In genomic region chrX:152642931-152643525, GRCh38 we compare ENCODE assay signal across 22 cellular contexts. TPM values are rescaled to one million over a fixed set of nuclear protein-coding genes. Genes with fewer than 3 reads are reported as not detected.
"Had no signal": no experiment of that assay in that cellular context is flagged by ENCODE, and none has a peak within 500 bp of the region (broad histone marks: within the 10 kb centered on the region; RNA-seq: fewer than 3 reads in every experiment).

No MANE protein-coding gene starts in this region.

- ATAC-seq: activated CD8-positive, alpha-beta T cell treated with anti-CD3 and anti-CD28 coated beads, Interleukin-2, amount 10 ng/mL, durations not matched to agents 7 days and 5 days; left ventricle myocardium superior; pancreas; stimulated activated naive B cell treated with anti-CD40 and anti-IgM and Interleukin-4, amounts not matched to agents 10 μg/mL and 1 μg/mL and 100 μg/mL, for 72 hours; WTC11 had no signal

- DNase-seq: activated CD4-positive, alpha-beta T cell treated with anti-CD3 and anti-CD28 coated beads for 4 hours; activated CD8-positive, alpha-beta memory T cell treated with anti-CD3 and anti-CD28 coated beads, Interleukin-2, amount 50 U/mL, for 4 hours; activated CD8-positive, alpha-beta T cell treated with anti-CD3 and anti-CD28 coated beads, Interleukin-2, amount 10 ng/mL, durations not matched to agents 7 days and 5 days; activated gamma-delta T cell treated with Interleukin-2 at 50 U/mL for 16 hours; activated T-cell treated with anti-CD3 and anti-CD28 coated beads, Interleukin-2, amount 50 U/mL, for 48 hours; amniotic stem cell; brain microvascular endothelial cell; dermis blood vessel endothelial cell; left ventricle myocardium superior; nephron progenitor cell; pancreas; SJCRH30; stimulated activated naive B cell treated with anti-CD40 and anti-IgM and Interleukin-4, amounts not matched to agents 10 μg/mL and 1 μg/mL and 100 μg/mL, for 72 hours; T-helper 2 cell; transverse colon had no signal

RNA-seq across cellular contexts. Expression of gene GABRQ, which starts 5.3 kb away (rescaled TPM):
- total RNA-seq: activated CD8-positive, alpha-beta T cell treated with anti-CD3 and anti-CD28 coated beads, Interleukin-2, amount 10 ng/mL, durations not matched to agents 7 days and 5 days; dermis blood vessel endothelial cell; left ventricle myocardium superior; mesenteric fat pad; pancreas; transverse colon had no signal

RNA-seq across cellular contexts. Expression of gene MAGEA3, which starts 55.6 kb away (rescaled TPM):
- total RNA-seq: activated CD8-positive, alpha-beta T cell treated with anti-CD3 and anti-CD28 coated beads, Interleukin-2, amount 10 ng/mL, durations not matched to agents 7 days and 5 days; cerebellum; dermis blood vessel endothelial cell; epithelial cell of proximal tubule; hepatocyte; kidney epithelial cell; left ventricle myocardium superior; mesenteric fat pad; renal cortical epithelial cell; transverse colon had no signal
